1 cellular context compared by ENCODE assay signal in the genomic region with DNA sequence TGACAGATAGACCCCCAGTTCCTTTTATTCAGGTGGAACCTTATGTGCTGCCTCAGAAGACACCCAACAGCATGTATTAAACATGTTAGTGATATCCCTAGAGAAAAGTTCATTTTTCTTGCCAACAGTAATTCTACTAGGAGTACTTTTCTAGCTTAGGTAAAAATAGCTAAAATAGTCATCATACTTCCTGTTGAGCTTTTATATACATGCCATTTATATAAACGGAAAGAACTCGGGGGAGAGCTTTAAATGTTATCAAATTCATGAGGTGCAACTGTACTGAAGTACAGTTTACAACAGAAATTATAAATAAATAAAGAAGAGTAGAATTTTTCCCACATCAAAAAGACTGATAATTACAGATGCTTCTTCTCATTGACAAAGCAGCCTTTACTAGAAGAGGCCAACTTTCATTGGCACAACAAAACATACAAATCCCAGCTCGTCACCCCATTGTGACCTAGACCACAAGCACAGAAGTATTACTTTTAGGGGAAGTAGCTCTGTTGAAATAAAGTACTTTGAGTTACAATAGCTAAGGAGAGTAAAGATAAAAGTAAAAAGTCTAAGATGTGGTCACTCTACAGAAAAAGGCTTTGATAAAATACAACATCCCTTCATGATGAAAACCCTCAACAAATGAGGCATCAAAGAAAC.
TF ChIP-seq lines count a peak whose summit lies in the region.

No MANE protein-coding gene starts in this region.

TF ChIP-seq in IMR-90, 13 proteins besides CTCF, POLR2A, EP300 and RAD21 (continued from another document):
- TF ChIP-seq MXI1 (IDR thresholded peaks at IDR 0.05; ENCODE audit: borderline replicate concordance, low read depth, low read length) (no peak), RCOR1 (IDR thresholded peaks at IDR 0.05; ENCODE audit: insufficient replicate concordance, low read length) (no peak), CHD1 (IDR thresholded peaks at IDR 0.05; ENCODE audit: low read depth, low read length) (no peak)
- TF ChIP-seq, protein P1, sequence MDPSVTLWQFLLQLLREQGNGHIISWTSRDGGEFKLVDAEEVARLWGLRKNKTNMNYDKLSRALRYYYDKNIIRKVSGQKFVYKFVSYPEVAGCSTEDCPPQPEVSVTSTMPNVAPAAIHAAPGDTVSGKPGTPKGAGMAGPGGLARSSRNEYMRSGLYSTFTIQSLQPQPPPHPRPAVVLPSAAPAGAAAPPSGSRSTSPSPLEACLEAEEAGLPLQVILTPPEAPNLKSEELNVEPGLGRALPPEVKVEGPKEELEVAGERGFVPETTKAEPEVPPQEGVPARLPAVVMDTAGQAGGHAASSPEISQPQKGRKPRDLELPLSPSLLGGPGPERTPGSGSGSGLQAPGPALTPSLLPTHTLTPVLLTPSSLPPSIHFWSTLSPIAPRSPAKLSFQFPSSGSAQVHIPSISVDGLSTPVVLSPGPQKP (IDR thresholded peaks at IDR 0.05; ENCODE audit: borderline replicate concordance, low read depth, low read length): no peak
TF ChIP-seq in IMR-90: peak in this region for 0.
